Comparison of ENCODE assay signal across 1 cellular context in the genomic region with DNA sequence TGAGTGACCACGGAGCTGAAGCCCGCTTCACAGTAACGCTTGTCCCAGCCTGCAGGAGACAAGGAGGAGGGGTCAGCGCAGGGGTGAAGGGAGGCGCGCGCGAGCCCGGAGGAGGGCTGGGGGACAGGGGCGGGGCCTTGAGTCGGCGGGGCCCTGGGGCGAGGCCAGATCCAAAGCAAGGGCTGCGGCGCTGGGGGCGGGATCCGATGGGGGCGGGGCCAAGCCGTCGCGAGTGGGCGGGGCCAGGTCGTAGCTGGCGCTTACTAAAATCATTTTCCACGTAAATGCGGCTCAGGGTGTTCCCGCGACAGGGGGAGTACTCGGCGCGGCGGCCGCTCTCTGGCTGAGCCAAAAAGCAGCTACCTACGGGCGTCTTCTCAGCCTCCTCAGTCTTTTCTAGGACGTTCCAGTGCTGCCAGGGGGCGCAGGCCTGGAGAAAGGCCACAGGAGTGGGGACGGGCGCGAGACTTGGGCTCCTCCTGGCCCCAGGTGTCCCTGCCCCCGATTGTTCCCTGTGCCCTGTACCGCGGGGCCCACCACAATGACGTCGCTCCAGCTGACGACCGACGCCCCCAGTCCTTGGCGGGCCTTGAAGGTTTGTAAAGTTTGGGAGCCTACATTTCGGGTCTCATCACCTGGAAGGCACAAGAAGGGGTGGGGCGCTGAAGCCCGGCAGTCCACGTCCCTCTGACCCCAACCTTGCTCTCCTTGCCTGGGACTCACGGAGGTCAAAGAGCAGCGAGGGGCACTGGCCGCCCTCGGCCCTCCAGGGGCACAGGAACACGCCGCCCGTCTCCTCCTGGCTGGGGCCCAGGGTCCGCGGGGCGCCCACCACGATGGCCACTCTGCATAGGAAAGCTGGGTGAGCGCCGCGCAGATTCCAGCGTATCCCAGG.
TF ChIP-seq lines count a peak whose summit lies in the region.

No MANE protein-coding gene starts in this region.

TF ChIP-seq in neural cell, 6 proteins besides CTCF, POLR2A, EP300 and RAD21 (continued from another document):
- TF ChIP-seq, protein P1, sequence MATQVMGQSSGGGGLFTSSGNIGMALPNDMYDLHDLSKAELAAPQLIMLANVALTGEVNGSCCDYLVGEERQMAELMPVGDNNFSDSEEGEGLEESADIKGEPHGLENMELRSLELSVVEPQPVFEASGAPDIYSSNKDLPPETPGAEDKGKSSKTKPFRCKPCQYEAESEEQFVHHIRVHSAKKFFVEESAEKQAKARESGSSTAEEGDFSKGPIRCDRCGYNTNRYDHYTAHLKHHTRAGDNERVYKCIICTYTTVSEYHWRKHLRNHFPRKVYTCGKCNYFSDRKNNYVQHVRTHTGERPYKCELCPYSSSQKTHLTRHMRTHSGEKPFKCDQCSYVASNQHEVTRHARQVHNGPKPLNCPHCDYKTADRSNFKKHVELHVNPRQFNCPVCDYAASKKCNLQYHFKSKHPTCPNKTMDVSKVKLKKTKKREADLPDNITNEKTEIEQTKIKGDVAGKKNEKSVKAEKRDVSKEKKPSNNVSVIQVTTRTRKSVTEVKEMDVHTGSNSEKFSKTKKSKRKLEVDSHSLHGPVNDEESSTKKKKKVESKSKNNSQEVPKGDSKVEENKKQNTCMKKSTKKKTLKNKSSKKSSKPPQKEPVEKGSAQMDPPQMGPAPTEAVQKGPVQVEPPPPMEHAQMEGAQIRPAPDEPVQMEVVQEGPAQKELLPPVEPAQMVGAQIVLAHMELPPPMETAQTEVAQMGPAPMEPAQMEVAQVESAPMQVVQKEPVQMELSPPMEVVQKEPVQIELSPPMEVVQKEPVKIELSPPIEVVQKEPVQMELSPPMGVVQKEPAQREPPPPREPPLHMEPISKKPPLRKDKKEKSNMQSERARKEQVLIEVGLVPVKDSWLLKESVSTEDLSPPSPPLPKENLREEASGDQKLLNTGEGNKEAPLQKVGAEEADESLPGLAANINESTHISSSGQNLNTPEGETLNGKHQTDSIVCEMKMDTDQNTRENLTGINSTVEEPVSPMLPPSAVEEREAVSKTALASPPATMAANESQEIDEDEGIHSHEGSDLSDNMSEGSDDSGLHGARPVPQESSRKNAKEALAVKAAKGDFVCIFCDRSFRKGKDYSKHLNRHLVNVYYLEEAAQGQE (IDR thresholded peaks at IDR 0.05; ENCODE audit: borderline replicate concordance): no peak
